16 cellular contexts compared by ENCODE assay signal in the genomic region with DNA sequence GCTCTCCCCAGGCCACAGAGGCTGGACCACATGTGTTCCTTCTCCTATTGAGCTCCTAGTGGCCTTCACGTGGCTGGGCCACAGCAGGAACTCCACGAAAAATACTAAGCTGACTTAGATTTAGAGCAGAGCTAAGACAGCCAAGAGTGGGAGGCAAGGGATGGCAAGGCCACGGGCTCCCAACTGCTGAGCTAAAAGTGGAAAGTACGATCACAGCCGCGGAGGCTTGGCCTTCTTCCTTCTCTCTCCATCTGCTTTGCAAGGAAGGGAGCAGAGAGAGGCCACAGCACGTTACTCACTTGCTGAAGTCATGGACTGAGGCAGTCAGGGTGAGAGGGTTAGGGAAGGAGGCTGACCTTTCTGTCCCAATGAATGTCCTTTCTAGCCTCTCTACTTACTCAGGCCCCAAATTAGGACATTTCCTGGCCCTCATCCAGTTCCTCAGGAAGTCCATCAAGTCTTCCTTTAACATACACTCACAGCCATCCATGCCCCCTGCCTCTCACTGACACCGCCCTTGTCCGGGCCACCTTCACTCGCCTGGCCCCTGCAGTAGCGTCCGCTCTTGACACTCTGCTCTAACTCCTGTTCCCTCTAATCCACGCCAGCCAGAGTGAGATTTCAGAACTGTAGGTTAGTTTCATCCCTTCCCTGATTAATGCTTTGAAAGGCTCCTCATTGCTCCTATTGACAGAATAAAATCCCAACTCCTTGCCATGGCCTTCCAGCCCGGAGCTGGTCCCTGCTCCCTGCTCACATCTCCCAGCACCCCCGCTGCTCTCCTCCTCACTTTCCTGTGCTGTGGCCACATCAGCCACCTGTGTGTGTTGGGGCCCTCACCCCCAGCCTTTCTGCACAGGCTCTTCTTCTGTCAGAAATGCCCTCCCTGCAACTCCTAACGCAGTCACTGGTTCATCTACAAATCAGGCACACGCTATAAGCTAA.
A peak's percentile ranks its signal among the peaks of the same experiment; 100 is the strongest.
DNase-seq lines count a peak whose midpoint lies in the region; ATAC-seq, FAIRE-seq and TF ChIP-seq lines count a peak whose summit lies in the region.
"Had no signal": no experiment of that assay in that cellular context is flagged by ENCODE, and none has a peak within 500 bp of the region (broad histone marks: within the 10 kb centered on the region; RNA-seq: fewer than 3 reads in every experiment).

No MANE protein-coding gene starts in this region.

- TF ChIP-seq POLR2A in K562 (conservative IDR thresholded peaks at IDR 0.05) (no peak), prostate gland (IDR thresholded peaks at IDR 0.05) (no peak)

- H3K9me3 ChIP-seq in K562 (replicated peaks; ENCODE audit: control insufficient read depth, insufficient read depth, low read depth, low read length) (no peaks in the 10 kb centered on the region), right cardiac atrium (ENCODE audit: control insufficient read depth, low read length) (no peaks in the 10 kb centered on the region), prostate gland (no peaks in the 10 kb centered on the region)

- H3K79me2 ChIP-seq in K562 (ENCODE audit: control insufficient read depth, insufficient read depth, low read length), result no peaks in the 10 kb centered on the region

- intact Hi-C loops in K562 (cut with micrococcal nuclease), result no loop called here
- intact Hi-C loops in right cardiac atrium (cut with DNase I), result no loop called here
- intact Hi-C loops in prostate gland (cut with DNase I), result no loop called here

- ATAC-seq in K562, result no peak
- ATAC-seq in right cardiac atrium, result peak; percentile 24 to 64
- ATAC-seq in HG02798 (IDR thresholded peaks at IDR 0.05; ENCODE audit: poor library complexity, unreplicated experiment), result no peak
- ATAC-seq: stimulated activated naive B cell treated with anti-CD40 and anti-IgM and Interleukin-4, amounts not matched to agents 10 μg/mL and 1 μg/mL and 100 μg/mL, for 72 hours had no signal

- H3K4me1 ChIP-seq in K562 (replicated peaks in 1 of 2; ENCODE audit: control insufficient read depth in 2 of 2, insufficient read depth in 2 of 2, low read length in 2 of 2) (no peaks in the 10 kb centered on the region; a peak in 1 of 5 replicates), right cardiac atrium (ENCODE audit: control insufficient read depth, insufficient read depth, low read length) (peaks cover 12% of the 10 kb centered on the region), prostate gland (replicated peaks) (no peaks in the 10 kb centered on the region)

- no peaks in the 10 kb centered on the region for H3K36me3 ChIP-seq in K562 (ENCODE audit: control insufficient read depth, insufficient read depth, low read length)
- H3K36me3 ChIP-seq in prostate gland, result no peaks in the 10 kb centered on the region

- no peak overlapping the region for H3K4me3 ChIP-seq in K562
- no peak overlapping the region for H3K4me3 ChIP-seq in right cardiac atrium (ENCODE audit: low read length)
- H3K4me3 ChIP-seq in prostate gland, result no peak overlapping the region

- no TSS peak for BruUV-seq in K562 (replicated peaks; lab: Mats Ljungman, UMichigan)

- FAIRE-seq in K562 (lab: Jason Lieb, UNC) (no peak), urothelium cell line (lab: Jason Lieb, UNC) (no peak)

- in situ Hi-C loops in K562 (cut with MboI), result no loop called here

- H3K27me3 ChIP-seq in K562 (ENCODE audit: control insufficient read depth in 2 of 2, insufficient read depth in 2 of 2, low read length in 2 of 2), result peaks cover 9 to 39% of the 10 kb centered on the region in 2 experiments; a peak in 3 of 5 replicates
- H3K27me3 ChIP-seq in right cardiac atrium (ENCODE audit: control insufficient read depth, insufficient read depth), result no peaks in the 10 kb centered on the region
- H3K27me3 ChIP-seq in prostate gland (replicated peaks; ENCODE audit: insufficient read depth), result no peaks in the 10 kb centered on the region

- CTCF ChIA-PET in K562 (lab: Yijun Ruan, JAX; ENCODE audit: low intra/inter-chr PET ratio), result no interaction called here

- H3K9ac ChIP-seq in K562 (ENCODE audit: insufficient read depth in 1 of 2, low read depth in 2 of 2, low read length in 2 of 2), result no peak overlapping the region

- no peak for TF ChIP-seq EP300 in K562 (IDR thresholded peaks at IDR 0.05; ENCODE audit: low read length)

- POLR2A ChIA-PET in K562 (lab: Yijun Ruan, JAX), result interaction anchor here (0.6 kb wide), 1 partner anchor 9 kb away, joined by 3 read pairs; no protein-coding TSS in a partner anchor

- H3K4me2 ChIP-seq in K562 (ENCODE audit: insufficient read depth, low read length), result no peak overlapping the region

- 11% methylated on average over 13 of the region's 17 CpGs for WGBS in K562 (ENCODE audit: insufficient coverage, low coverage, missing lambda C conversion rate)
- WGBS in right cardiac atrium, result 76% methylated on average over 17 of the region's 17 CpGs
- 94% methylated on average over 17 of the region's 17 CpGs for WGBS in prostate gland

- no peaks in the 10 kb centered on the region for H4K20me1 ChIP-seq in K562 (replicated peaks; ENCODE audit: control insufficient read depth, insufficient read depth, low read length)

- no peaks in the 10 kb centered on the region for H3K9me1 ChIP-seq in K562 (ENCODE audit: control insufficient read depth, insufficient read depth, low read length)

- DNase-seq in EH (ENCODE audit: low read depth) (peak; percentile 27), K562 (ENCODE audit: extremely low read depth in 1 of 4, low spot score in 3 of 4) (no peak), right cardiac atrium (peak in 2 of 3 donors; percentile 62 to 74), prostate gland (ENCODE audit: low spot score) (peak; percentile 2), DMS153 treated with DMSO at 0.1 percent for 48 hours (lab: John Stamatoyannopoulos, UW; ENCODE audit: unreplicated experiment) (no peak), urothelium cell line (ENCODE audit: low spot score) (no peak)
- DNase-seq in stimulated activated CD4-positive, alpha-beta T cell treated with anti-CD3 and anti-CD28 coated beads, Interleukin-2, amount 100 ng/mL, for 48 hours, result no peak
- DNase-seq: activated CD4-positive, alpha-beta T cell treated with anti-CD3 and anti-CD28 coated beads, Interleukin-2, amount 50 U/mL, for 48 hours; erythroblast; KBM-7; NCI-H1694; NCI-H510A treated with DMSO at 0.1 percent for 48 hours; RPMI8226; stimulated activated CD4-positive, alpha-beta T cell treated with anti-CD3 and anti-CD28 coated beads, Interleukin-4, amount 100 ng/mL, for 1 hour; stimulated activated naive B cell treated with anti-CD40 and anti-IgM and Interleukin-4, amounts not matched to agents 10 μg/mL and 1 μg/mL and 100 μg/mL, for 72 hours had no signal

- no peak for TF ChIP-seq CTCF in K562 (IDR thresholded peaks at IDR 0.05 in 2 of 3, conservative IDR thresholded peaks at IDR 0.05 in 1 of 3; ENCODE audit: insufficient read depth in 2 of 3, low read depth in 1 of 3, low read length in 3 of 3)
- TF ChIP-seq CTCF in prostate gland (IDR thresholded peaks at IDR 0.05), result no peak

- TF ChIP-seq RAD21 in K562 (CRISPR knock-in tag; conservative IDR thresholded peaks at IDR 0.05 in 1 of 2, IDR thresholded peaks at IDR 0.05 in 1 of 2), result no peak

- H2AFZ ChIP-seq in K562 (ENCODE audit: low read depth, low read length), result no peak overlapping the region

- H3K27ac ChIP-seq in K562 (ENCODE audit: extremely low read depth, low read depth, low read length), result no peak overlapping the region
- no peak overlapping the region for H3K27ac ChIP-seq in right cardiac atrium (ENCODE audit: low read length)
- no peak overlapping the region for H3K27ac ChIP-seq in prostate gland

TF ChIP-seq in K562, 482 proteins besides CTCF, POLR2A, EP300 and RAD21:
- no peak for TF ChIP-seq XRCC4 (IDR thresholded peaks at IDR 0.05; ENCODE audit: extremely low read depth, insufficient read depth, insufficient read length)
- TF ChIP-seq, protein P1, sequence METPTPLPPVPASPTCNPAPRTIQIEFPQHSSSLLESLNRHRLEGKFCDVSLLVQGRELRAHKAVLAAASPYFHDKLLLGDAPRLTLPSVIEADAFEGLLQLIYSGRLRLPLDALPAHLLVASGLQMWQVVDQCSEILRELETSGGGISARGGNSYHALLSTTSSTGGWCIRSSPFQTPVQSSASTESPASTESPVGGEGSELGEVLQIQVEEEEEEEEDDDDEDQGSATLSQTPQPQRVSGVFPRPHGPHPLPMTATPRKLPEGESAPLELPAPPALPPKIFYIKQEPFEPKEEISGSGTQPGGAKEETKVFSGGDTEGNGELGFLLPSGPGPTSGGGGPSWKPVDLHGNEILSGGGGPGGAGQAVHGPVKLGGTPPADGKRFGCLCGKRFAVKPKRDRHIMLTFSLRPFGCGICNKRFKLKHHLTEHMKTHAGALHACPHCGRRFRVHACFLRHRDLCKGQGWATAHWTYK (CRISPR knock-in tag; IDR thresholded peaks at IDR 0.05), result peak; percentile 73; the same call in 1 of the 2 replicates
TF ChIP-seq in K562: peak in this region for 1.

Comparison
In these comparisons a context has a peak if more than half of its experiments do, and no peak if none do; other contexts are left out.
1. DNase-seq: peak in EH (single experiment), right cardiac atrium (2 of 3) and prostate gland (single experiment); none in K562 (0 of 4), DMS153 treated with DMSO at 0.1 percent for 48 hours (single experiment), urothelium cell line (single experiment) and stimulated activated CD4-positive, alpha-beta T cell treated with anti-CD3 and anti-CD28 coated beads, Interleukin-2, amount 100 ng/mL, for 48 hours (0 of 2).
2. ATAC-seq: peak in right cardiac atrium (2 of 2); none in K562 (single experiment) and HG02798 (single experiment).